1 cellular context compared by ENCODE assay signal in the genomic region with DNA sequence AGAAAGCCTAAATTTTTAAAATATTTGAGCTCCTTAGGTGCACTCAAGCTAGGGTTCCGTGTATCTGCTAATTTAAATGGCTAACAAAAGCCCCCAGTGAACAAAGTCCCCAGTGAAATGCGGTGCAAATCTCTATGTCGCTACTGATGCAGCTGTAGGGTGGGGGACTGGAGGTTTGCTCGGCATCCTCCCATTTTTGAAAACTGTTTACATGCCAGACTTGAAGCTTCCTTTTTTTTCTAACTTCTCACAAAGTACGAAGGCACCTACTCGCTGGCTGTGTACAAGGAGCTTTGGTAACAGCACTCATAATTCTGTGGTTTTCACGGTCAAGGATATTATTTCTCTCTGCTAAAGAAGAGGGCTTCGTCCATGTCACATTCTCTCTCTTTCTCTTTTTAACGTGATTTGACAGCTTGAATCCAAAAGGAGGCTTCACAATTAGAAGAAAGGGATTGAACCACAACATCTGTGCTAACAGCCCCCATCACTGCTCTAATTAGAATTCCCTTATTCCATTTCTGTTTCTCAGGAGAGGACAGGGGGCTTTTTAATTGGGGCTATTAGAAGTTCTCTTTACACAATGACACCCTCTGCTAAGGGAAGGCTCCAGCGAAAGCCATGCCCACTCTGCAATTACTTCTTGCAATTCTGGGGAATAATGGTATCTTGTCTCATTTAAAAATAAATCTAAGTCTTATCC.
TF ChIP-seq lines count a peak whose summit lies in the region.

No MANE protein-coding gene starts in this region.

TF ChIP-seq in GM23338, 12 proteins besides CTCF, POLR2A, EP300 and RAD21:
- TF ChIP-seq POLR2AphosphoS5 (IDR thresholded peaks at IDR 0.05; ENCODE audit: low read depth) (no peak), EZH2phosphoT487 (IDR thresholded peaks at IDR 0.05; ENCODE audit: unreplicated experiment) (no peak), ZNF331 (CRISPR knock-in tag; IDR thresholded peaks at IDR 0.05; ENCODE audit: low read depth) (no peak), JUNB (IDR thresholded peaks at IDR 0.05; ENCODE audit: unreplicated experiment) (no peak), ZNF114 (CRISPR knock-in tag; IDR thresholded peaks at IDR 0.05) (no peak), EZH2 (IDR thresholded peaks at IDR 0.05; ENCODE audit: low read depth, unreplicated experiment) (no peak), CREB1 (CRISPR knock-in tag; IDR thresholded peaks at IDR 0.05; ENCODE audit: low read depth) (no peak), STAT1 (IDR thresholded peaks at IDR 0.05; ENCODE audit: unreplicated experiment) (no peak), NANOG (IDR thresholded peaks at IDR 0.05; ENCODE audit: borderline replicate concordance) (no peak)
- TF ChIP-seq, protein P1, sequence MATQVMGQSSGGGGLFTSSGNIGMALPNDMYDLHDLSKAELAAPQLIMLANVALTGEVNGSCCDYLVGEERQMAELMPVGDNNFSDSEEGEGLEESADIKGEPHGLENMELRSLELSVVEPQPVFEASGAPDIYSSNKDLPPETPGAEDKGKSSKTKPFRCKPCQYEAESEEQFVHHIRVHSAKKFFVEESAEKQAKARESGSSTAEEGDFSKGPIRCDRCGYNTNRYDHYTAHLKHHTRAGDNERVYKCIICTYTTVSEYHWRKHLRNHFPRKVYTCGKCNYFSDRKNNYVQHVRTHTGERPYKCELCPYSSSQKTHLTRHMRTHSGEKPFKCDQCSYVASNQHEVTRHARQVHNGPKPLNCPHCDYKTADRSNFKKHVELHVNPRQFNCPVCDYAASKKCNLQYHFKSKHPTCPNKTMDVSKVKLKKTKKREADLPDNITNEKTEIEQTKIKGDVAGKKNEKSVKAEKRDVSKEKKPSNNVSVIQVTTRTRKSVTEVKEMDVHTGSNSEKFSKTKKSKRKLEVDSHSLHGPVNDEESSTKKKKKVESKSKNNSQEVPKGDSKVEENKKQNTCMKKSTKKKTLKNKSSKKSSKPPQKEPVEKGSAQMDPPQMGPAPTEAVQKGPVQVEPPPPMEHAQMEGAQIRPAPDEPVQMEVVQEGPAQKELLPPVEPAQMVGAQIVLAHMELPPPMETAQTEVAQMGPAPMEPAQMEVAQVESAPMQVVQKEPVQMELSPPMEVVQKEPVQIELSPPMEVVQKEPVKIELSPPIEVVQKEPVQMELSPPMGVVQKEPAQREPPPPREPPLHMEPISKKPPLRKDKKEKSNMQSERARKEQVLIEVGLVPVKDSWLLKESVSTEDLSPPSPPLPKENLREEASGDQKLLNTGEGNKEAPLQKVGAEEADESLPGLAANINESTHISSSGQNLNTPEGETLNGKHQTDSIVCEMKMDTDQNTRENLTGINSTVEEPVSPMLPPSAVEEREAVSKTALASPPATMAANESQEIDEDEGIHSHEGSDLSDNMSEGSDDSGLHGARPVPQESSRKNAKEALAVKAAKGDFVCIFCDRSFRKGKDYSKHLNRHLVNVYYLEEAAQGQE (IDR thresholded peaks at IDR 0.05; ENCODE audit: unreplicated experiment): no peak
- TF ChIP-seq, protein P2, sequence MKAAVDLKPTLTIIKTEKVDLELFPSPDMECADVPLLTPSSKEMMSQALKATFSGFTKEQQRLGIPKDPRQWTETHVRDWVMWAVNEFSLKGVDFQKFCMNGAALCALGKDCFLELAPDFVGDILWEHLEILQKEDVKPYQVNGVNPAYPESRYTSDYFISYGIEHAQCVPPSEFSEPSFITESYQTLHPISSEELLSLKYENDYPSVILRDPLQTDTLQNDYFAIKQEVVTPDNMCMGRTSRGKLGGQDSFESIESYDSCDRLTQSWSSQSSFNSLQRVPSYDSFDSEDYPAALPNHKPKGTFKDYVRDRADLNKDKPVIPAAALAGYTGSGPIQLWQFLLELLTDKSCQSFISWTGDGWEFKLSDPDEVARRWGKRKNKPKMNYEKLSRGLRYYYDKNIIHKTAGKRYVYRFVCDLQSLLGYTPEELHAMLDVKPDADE (IDR thresholded peaks at IDR 0.05): no peak
- TF ChIP-seq, protein P3, sequence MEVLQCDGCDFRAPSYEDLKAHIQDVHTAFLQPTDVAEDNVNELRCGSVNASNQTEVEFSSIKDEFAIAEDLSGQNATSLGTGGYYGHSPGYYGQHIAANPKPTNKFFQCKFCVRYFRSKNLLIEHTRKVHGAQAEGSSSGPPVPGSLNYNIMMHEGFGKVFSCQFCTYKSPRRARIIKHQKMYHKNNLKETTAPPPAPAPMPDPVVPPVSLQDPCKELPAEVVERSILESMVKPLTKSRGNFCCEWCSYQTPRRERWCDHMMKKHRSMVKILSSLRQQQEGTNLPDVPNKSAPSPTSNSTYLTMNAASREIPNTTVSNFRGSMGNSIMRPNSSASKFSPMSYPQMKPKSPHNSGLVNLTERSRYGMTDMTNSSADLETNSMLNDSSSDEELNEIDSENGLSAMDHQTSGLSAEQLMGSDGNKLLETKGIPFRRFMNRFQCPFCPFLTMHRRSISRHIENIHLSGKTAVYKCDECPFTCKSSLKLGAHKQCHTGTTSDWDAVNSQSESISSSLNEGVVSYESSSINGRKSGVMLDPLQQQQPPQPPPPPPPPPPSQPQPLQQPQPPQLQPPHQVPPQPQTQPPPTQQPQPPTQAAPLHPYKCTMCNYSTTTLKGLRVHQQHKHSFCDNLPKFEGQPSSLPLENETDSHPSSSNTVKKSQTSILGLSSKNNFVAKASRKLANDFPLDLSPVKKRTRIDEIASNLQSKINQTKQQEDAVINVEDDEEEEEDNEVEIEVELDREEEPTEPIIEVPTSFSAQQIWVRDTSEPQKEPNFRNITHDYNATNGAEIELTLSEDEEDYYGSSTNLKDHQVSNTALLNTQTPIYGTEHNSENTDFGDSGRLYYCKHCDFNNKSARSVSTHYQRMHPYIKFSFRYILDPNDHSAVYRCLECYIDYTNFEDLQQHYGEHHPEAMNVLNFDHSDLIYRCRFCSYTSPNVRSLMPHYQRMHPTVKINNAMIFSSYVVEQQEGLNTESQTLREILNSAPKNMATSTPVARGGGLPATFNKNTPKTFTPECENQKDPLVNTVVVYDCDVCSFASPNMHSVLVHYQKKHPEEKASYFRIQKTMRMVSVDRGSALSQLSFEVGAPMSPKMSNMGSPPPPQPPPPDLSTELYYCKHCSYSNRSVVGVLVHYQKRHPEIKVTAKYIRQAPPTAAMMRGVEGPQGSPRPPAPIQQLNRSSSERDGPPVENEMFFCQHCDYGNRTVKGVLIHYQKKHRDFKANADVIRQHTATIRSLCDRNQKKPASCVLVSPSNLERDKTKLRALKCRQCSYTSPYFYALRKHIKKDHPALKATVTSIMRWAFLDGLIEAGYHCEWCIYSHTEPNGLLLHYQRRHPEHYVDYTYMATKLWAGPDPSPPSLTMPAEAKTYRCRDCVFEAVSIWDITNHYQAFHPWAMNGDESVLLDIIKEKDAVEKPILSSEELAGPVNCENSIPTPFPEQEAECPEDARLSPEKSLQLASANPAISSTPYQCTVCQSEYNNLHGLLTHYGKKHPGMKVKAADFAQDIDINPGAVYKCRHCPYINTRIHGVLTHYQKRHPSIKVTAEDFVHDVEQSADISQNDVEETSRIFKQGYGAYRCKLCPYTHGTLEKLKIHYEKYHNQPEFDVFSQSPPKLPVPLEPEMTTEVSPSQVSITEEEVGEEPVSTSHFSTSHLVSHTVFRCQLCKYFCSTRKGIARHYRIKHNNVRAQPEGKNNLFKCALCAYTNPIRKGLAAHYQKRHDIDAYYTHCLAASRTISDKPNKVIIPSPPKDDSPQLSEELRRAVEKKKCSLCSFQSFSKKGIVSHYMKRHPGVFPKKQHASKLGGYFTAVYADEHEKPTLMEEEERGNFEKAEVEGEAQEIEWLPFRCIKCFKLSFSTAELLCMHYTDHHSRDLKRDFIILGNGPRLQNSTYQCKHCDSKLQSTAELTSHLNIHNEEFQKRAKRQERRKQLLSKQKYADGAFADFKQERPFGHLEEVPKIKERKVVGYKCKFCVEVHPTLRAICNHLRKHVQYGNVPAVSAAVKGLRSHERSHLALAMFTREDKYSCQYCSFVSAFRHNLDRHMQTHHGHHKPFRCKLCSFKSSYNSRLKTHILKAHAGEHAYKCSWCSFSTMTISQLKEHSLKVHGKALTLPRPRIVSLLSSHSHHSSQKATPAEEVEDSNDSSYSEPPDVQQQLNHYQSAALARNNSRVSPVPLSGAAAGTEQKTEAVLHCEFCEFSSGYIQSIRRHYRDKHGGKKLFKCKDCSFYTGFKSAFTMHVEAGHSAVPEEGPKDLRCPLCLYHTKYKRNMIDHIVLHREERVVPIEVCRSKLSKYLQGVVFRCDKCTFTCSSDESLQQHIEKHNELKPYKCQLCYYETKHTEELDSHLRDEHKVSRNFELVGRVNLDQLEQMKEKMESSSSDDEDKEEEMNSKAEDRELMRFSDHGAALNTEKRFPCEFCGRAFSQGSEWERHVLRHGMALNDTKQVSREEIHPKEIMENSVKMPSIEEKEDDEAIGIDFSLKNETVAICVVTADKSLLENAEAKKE (CRISPR knock-in tag; IDR thresholded peaks at IDR 0.05): no peak
